In the genomic region with DNA sequence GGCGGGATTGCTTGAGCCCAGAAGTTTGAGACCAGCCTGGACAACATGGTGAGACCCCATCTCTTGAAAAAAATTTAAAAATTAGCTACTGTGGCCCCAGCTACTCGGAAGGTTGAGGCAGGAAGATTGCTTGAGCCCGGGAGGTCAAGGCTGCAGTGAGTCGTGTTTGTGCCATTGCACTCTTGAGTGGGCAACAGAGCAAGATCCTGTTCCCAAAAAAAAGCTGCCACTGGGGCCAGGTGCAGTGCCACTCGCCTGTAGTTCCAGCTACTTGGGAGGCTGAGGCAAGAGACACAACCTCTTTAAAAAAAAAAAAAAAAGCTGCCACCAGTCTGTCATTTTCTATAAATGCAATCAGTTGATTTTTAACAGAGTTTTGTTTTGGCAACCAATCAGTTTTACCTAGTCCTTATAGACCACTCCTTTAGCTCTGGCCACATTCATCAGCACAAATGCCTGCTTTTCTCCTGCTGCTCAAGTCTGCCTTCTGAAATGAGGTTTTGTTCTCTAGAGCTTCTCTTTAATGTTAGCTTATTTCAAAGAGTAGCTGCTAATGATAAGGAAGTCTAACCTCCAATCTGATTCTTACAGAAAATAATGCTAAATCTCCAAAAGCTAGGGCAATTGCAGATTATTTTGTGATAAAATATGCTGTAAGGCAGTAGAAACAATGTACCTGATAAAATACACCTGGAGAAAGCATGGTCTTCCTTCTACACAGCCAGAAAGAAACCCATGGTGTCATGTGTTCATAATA, we compare ENCODE assay signal across 9 cellular contexts.
A peak's percentile ranks its signal among the peaks of the same experiment; 100 is the strongest.
DNase-seq lines count a peak whose midpoint lies in the region; ATAC-seq, FAIRE-seq and TF ChIP-seq lines count a peak whose summit lies in the region.
"Had no signal": no experiment of that assay in that cellular context is flagged by ENCODE, and none has a peak within 500 bp of the region (broad histone marks: within the 10 kb centered on the region; RNA-seq: fewer than 3 reads in every experiment).

No MANE protein-coding gene starts in this region.

- no peaks in the 10 kb centered on the region for H3K9me3 Mint-ChIP-seq in T-cell

- no peaks in the 10 kb centered on the region for H3K27me3 ChIP-seq in heart right ventricle
- no peaks in the 10 kb centered on the region for H3K27me3 ChIP-seq in right cardiac atrium (ENCODE audit: control insufficient read depth, insufficient read depth)
- H3K27me3 ChIP-seq in left lung, result no peaks in the 10 kb centered on the region
- no peaks in the 10 kb centered on the region for H3K27me3 ChIP-seq in uterus
- H3K27me3 ChIP-seq: MG63 had no signal

- H3K4me1 Mint-ChIP-seq in T-cell, result peaks cover 42 to 70% (median 61%) of the 10 kb centered on the region in 3 donors

- H3K27me3 Mint-ChIP-seq in T-cell, result no peaks in the 10 kb centered on the region

- intact Hi-C loops in heart right ventricle (cut with DNase I), result loop anchor here in 2 of 10 donors (5.0 kb wide), 1 partner anchor 41 kb away; no protein-coding TSS in a partner anchor
- intact Hi-C loops in right cardiac atrium (cut with DNase I), result loop anchor here in 1 of 4 donors (10.0 kb wide), 1 partner anchor 53 kb away; no protein-coding TSS in a partner anchor
- intact Hi-C loops in left lung (cut with DNase I), result no loop called here
- intact Hi-C loops in uterus (cut with DNase I; ENCODE audit: low total_unique reads), result no loop called here

- CTCF ChIA-PET in T-cell (lab: Charles Lee), result interaction anchor here in 1 of 2 donors (0.6 to 2.5 kb wide), 12 partner anchors 8 to 721 kb away, joined by 3 to 12 read pairs (median 4); no protein-coding TSS in a partner anchor

- H3K27ac Mint-ChIP-seq in T-cell, result peak overlapping the region; percentile 91 to 94

- POLR2A ChIA-PET in T-cell (lab: Charles Lee), result interaction anchor here in 1 of 2 donors (0.8 to 2.7 kb wide), 4 partner anchors 10 to 45 kb away, joined by 3 to 22 read pairs (median 6); no protein-coding TSS in a partner anchor

- no peak for TF ChIP-seq CTCF in heart right ventricle (IDR thresholded peaks at IDR 0.05)
- no peak for TF ChIP-seq CTCF in left lung (IDR thresholded peaks at IDR 0.05)
- TF ChIP-seq CTCF in uterus (IDR thresholded peaks at IDR 0.05), result no peak
- TF ChIP-seq CTCF in D721Med (IDR thresholded peaks at IDR 0.05; ENCODE audit: insufficient read depth, missing control alignments), result no peak

- ATAC-seq in heart right ventricle (no peak), right cardiac atrium (no peak), T-cell (replicated peaks in 1 of 4) (peak in 2 of 4 experiments; percentile 25 to 34), left lung (peak; percentile 17), HG02588 (IDR thresholded peaks at IDR 0.05; ENCODE audit: unreplicated experiment) (no peak), HG02840 (IDR thresholded peaks at IDR 0.05; ENCODE audit: low FRiP score, unreplicated experiment) (no peak)

- H3K36me3 ChIP-seq in heart right ventricle (peaks cover 0 to 4% (median 0%) of the 10 kb centered on the region in 9 donors), left lung (no peaks in the 10 kb centered on the region), uterus (no peaks in the 10 kb centered on the region)

- peak overlapping the region in 7 of 10 donors; percentile 55 to 90 (median 74) for H3K27ac ChIP-seq in heart right ventricle
- H3K27ac ChIP-seq in right cardiac atrium (ENCODE audit: low read length), result no peak overlapping the region
- H3K27ac ChIP-seq in left lung, result peak overlapping the region; percentile 70 to 81
- peak overlapping the region; percentile 80 to 90 for H3K27ac ChIP-seq in uterus

- peaks cover under 1% of the 10 kb centered on the region for H3K36me3 Mint-ChIP-seq in T-cell

- peaks cover 0 to 84% (median 24%) of the 10 kb centered on the region in 9 donors for H3K4me1 ChIP-seq in heart right ventricle
- peaks cover 9% of the 10 kb centered on the region for H3K4me1 ChIP-seq in right cardiac atrium (ENCODE audit: control insufficient read depth, insufficient read depth, low read length)
- peaks cover 27 to 68% of the 10 kb centered on the region in 2 donors for H3K4me1 ChIP-seq in left lung
- H3K4me1 ChIP-seq in uterus, result peaks cover 0 to 6% of the 10 kb centered on the region in 2 donors

- H3K4me3 ChIP-seq in heart right ventricle (no peak overlapping the region), right cardiac atrium (ENCODE audit: low read length) (no peak overlapping the region), left lung (no peak overlapping the region), uterus (no peak overlapping the region)
- H3K4me3 ChIP-seq: MG63 had no signal

- WGBS in heart right ventricle, 2 donors, result 91 to 92% methylated on average over 5 of the region's 5 CpGs
- 87% methylated on average over 5 of the region's 5 CpGs for WGBS in right cardiac atrium

- FAIRE-seq in D721Med (lab: Jason Lieb, UNC), result no peak

- H3K4me3 Mint-ChIP-seq in T-cell, result peak overlapping the region; percentile 11 to 56 (median 39)

- no peak for TF ChIP-seq POLR2A in uterus (IDR thresholded peaks at IDR 0.05)

- H3K9me3 ChIP-seq in heart right ventricle, result no peaks in the 10 kb centered on the region
- no peaks in the 10 kb centered on the region for H3K9me3 ChIP-seq in right cardiac atrium (ENCODE audit: control insufficient read depth, low read length)
- H3K9me3 ChIP-seq in left lung, result no peaks in the 10 kb centered on the region
- H3K9me3 ChIP-seq in uterus, result no peaks in the 10 kb centered on the region
- H3K9me3 ChIP-seq: MG63 had no signal

- DNase-seq in heart right ventricle (no peak), right cardiac atrium (no peak), T-cell (no peak), left lung (no peak), uterus (no peak), D721Med (ENCODE audit: insufficient read length, low spot score) (no peak)
- DNase-seq: MG63 had no signal
